ENCODE assay signal across 11 cellular contexts in the genomic region with DNA sequence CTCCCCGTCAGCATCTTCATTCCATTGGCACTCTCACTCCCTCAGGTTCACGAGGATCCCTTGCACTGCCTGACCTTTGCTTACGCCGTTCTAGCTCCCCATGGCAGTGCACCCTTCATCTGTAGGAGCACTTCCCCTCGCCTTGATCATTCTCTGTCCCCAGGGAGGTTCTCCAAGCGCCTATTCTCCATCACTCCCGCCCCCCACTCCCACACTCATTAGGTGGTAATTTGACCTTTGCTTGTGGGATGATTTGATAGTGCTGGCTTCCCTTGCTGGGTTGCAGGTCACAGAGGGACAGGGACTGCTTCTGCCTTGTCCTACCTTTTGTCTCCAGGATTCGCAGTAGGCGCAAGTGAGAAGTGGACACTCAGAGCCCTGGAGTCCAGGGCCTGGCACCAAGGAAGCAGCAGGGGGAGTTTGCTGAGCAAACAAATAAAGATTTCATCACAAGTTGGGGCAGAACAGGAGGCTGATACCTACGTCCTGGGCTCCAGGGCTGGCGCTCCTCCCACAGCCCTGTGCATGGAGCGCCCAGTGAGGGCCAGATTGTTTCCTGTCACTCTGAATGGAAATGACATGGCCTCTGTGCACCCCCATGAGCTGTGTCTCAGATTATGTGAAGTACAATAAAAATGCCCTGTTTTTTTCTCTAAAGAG.
A peak's percentile ranks its signal among the peaks of the same experiment; 100 is the strongest.
DNase-seq lines count a peak whose midpoint lies in the region; ATAC-seq and TF ChIP-seq lines count a peak whose summit lies in the region.
"Had no signal": no experiment of that assay in that cellular context is flagged by ENCODE, and none has a peak within 500 bp of the region (broad histone marks: within the 10 kb centered on the region; RNA-seq: fewer than 3 reads in every experiment).

No MANE protein-coding gene starts in this region.

- peaks cover 4% of the 10 kb centered on the region for H3K4me1 ChIP-seq in mesendoderm (ENCODE audit: control insufficient read depth, low read depth, low read length)

- peaks cover 2% of the 10 kb centered on the region for H3K9me3 Mint-ChIP-seq in activated CD8-positive, alpha-beta T cell treated with anti-CD3 and anti-CD28 coated beads for 36 hours
- H3K9me3 Mint-ChIP-seq: HFFc6 had no signal

- H4K8ac ChIP-seq in mesendoderm (ENCODE audit: low read depth, low read length) = no peak overlapping the region

- TF ChIP-seq CTCF in activated CD8-positive, alpha-beta T cell treated with anti-CD3 and anti-CD28 coated beads for 36 hours (IDR thresholded peaks at IDR 0.05) = no peak

- POLR2A ChIA-PET in activated CD8-positive, alpha-beta T cell treated with anti-CD3 and anti-CD28 coated beads for 36 hours (lab: Charles Lee) = interaction anchor here (0.7 to 6.8 kb wide), 5 partner anchors 9 to 48 kb away, joined by 3 to 55 read pairs (median 6); no protein-coding TSS in a partner anchor

- WGBS in mesendoderm (ENCODE audit: extremely low coverage, insufficient coverage, low lambda C conversion rate) = no CpG with 5 or more reads among the region's 12 CpGs

- no peak overlapping the region for H2BK5ac ChIP-seq in mesendoderm (ENCODE audit: low read length)

- H3K36me3 ChIP-seq in mesendoderm (ENCODE audit: control insufficient read depth, insufficient read depth, low read length) = no peaks in the 10 kb centered on the region
- H3K36me3 ChIP-seq: thyroid gland had no signal

- H2BK15ac ChIP-seq in mesendoderm (replicated peaks; ENCODE audit: low read depth) = no peak overlapping the region

- peak overlapping the region; percentile 29 for H3K9ac ChIP-seq in mesendoderm (ENCODE audit: low read length)

- no peak overlapping the region for H3K4ac ChIP-seq in mesendoderm (ENCODE audit: low read depth, low read length)

- H3K79me1 ChIP-seq in mesendoderm (ENCODE audit: low read length) = no peaks in the 10 kb centered on the region

- no peak overlapping the region for H4K5ac ChIP-seq in mesendoderm (ENCODE audit: low read length)

- H3K23ac ChIP-seq in mesendoderm (ENCODE audit: low read length) = no peak overlapping the region

- H3K79me2 ChIP-seq in mesendoderm (ENCODE audit: control insufficient read depth, insufficient read depth, low read length) = no peaks in the 10 kb centered on the region

- no peak overlapping the region for H2AK5ac ChIP-seq in mesendoderm (ENCODE audit: low read length)

- H3K36me3 Mint-ChIP-seq in activated CD8-positive, alpha-beta T cell treated with anti-CD3 and anti-CD28 coated beads for 36 hours (ENCODE audit: low read depth) = no peaks in the 10 kb centered on the region

- H3K4me1 Mint-ChIP-seq in activated CD8-positive, alpha-beta T cell treated with anti-CD3 and anti-CD28 coated beads for 36 hours (ENCODE audit: low read depth) = peaks cover 68% of the 10 kb centered on the region

- H3K18ac ChIP-seq in mesendoderm (ENCODE audit: low read length) = no peak overlapping the region

- H3K4me3 ChIP-seq in mesendoderm (ENCODE audit: low read length) = no peak overlapping the region
- H3K4me3 ChIP-seq: thyroid gland had no signal

- intact Hi-C loops in activated CD8-positive, alpha-beta T cell treated with anti-CD3 and anti-CD28 coated beads for 36 hours (cut with micrococcal nuclease) = no loop called here

- no peak overlapping the region for H3K27ac ChIP-seq in mesendoderm (ENCODE audit: low read depth, low read length)
- H3K27ac ChIP-seq: thyroid gland had no signal

- no peaks in the 10 kb centered on the region for H3K27me3 ChIP-seq in mesendoderm (ENCODE audit: insufficient read depth, low read length, poor library complexity)
- H3K27me3 ChIP-seq: thyroid gland had no signal

- H3K56ac ChIP-seq in mesendoderm (ENCODE audit: low read length) = no peak overlapping the region

- CTCF ChIA-PET in activated CD8-positive, alpha-beta T cell treated with anti-CD3 and anti-CD28 coated beads for 36 hours (lab: Charles Lee) = interaction anchor here (1.1 to 5.4 kb wide), 5 partner anchors 10 to 25 kb away, joined by 3 to 23 read pairs (median 9); no protein-coding TSS in a partner anchor

- H2BK120ac ChIP-seq in mesendoderm (ENCODE audit: low read depth, low read length) = no peak overlapping the region

- no peak overlapping the region for H3K4me2 ChIP-seq in mesendoderm (ENCODE audit: low read length)

- H3K27ac Mint-ChIP-seq in activated CD8-positive, alpha-beta T cell treated with anti-CD3 and anti-CD28 coated beads for 36 hours = peak overlapping the region; percentile 86
- H3K27ac Mint-ChIP-seq: HFFc6 had no signal

- no peaks in the 10 kb centered on the region for H3K27me3 Mint-ChIP-seq in activated CD8-positive, alpha-beta T cell treated with anti-CD3 and anti-CD28 coated beads for 36 hours

- no peak overlapping the region for H3K4me3 Mint-ChIP-seq in activated CD8-positive, alpha-beta T cell treated with anti-CD3 and anti-CD28 coated beads for 36 hours
- H3K4me3 Mint-ChIP-seq: HFFc6 had no signal

- DNase-seq in CD1c-positive myeloid dendritic cell (ENCODE audit: extremely low spot score) = peak; percentile 34
- DNase-seq in HuH-7 (ENCODE audit: low spot score) = peak; percentile 23
- DNase-seq in activated CD8-positive, alpha-beta T cell treated with anti-CD3 and anti-CD28 coated beads for 36 hours = peak; percentile 74
- no peak for DNase-seq in mesendoderm
- DNase-seq in amygdala (lab: John Stamatoyannopoulos, UW) = no peak
- DNase-seq: C1 segment of cervical spinal cord, HFFc6, left cardiac atrium, thyroid gland had no signal

- peak; percentile 79 for ATAC-seq in activated CD8-positive, alpha-beta T cell treated with anti-CD3 and anti-CD28 coated beads for 36 hours
- no peak for ATAC-seq in GM21526 (IDR thresholded peaks at IDR 0.05; ENCODE audit: low FRiP score, unreplicated experiment)
- no peak for ATAC-seq in HG03520 (IDR thresholded peaks at IDR 0.05; ENCODE audit: unreplicated experiment)
- ATAC-seq: left cardiac atrium had no signal

Comparison
In these comparisons a context has a peak if more than half of its experiments do, and no peak if none do; other contexts are left out.
1. DNase-seq: peak in CD1c-positive myeloid dendritic cell (single experiment), HuH-7 (single experiment) and activated CD8-positive, alpha-beta T cell treated with anti-CD3 and anti-CD28 coated beads for 36 hours (single experiment); none in mesendoderm (single experiment) and amygdala (0 of 56).